1 cellular context compared by ENCODE assay signal in the genomic region with DNA sequence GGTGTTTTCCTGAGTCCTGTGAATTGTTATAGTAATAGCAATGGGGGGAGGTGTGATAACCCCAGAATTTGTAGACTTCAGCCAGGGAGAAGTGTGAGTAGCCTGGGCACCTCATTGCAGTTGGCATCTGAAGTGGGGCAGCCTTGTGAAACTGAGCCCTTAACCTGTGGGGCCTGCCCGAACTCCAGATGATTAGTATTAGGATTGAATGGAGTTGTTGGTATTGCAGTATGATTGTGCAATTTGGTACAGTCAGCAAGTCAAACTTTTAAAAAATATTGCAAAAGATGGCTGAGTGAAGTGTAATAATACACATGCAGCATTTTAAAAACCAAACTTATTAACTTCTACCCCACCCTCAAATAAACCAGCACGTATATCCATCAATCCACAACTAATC.
TF ChIP-seq lines count a peak whose summit lies in the region.

No MANE protein-coding gene starts in this region.

TF ChIP-seq in GM12878, 131 proteins besides CTCF, POLR2A, EP300 and RAD21 (continued from another document):
- TF ChIP-seq, protein P1, sequence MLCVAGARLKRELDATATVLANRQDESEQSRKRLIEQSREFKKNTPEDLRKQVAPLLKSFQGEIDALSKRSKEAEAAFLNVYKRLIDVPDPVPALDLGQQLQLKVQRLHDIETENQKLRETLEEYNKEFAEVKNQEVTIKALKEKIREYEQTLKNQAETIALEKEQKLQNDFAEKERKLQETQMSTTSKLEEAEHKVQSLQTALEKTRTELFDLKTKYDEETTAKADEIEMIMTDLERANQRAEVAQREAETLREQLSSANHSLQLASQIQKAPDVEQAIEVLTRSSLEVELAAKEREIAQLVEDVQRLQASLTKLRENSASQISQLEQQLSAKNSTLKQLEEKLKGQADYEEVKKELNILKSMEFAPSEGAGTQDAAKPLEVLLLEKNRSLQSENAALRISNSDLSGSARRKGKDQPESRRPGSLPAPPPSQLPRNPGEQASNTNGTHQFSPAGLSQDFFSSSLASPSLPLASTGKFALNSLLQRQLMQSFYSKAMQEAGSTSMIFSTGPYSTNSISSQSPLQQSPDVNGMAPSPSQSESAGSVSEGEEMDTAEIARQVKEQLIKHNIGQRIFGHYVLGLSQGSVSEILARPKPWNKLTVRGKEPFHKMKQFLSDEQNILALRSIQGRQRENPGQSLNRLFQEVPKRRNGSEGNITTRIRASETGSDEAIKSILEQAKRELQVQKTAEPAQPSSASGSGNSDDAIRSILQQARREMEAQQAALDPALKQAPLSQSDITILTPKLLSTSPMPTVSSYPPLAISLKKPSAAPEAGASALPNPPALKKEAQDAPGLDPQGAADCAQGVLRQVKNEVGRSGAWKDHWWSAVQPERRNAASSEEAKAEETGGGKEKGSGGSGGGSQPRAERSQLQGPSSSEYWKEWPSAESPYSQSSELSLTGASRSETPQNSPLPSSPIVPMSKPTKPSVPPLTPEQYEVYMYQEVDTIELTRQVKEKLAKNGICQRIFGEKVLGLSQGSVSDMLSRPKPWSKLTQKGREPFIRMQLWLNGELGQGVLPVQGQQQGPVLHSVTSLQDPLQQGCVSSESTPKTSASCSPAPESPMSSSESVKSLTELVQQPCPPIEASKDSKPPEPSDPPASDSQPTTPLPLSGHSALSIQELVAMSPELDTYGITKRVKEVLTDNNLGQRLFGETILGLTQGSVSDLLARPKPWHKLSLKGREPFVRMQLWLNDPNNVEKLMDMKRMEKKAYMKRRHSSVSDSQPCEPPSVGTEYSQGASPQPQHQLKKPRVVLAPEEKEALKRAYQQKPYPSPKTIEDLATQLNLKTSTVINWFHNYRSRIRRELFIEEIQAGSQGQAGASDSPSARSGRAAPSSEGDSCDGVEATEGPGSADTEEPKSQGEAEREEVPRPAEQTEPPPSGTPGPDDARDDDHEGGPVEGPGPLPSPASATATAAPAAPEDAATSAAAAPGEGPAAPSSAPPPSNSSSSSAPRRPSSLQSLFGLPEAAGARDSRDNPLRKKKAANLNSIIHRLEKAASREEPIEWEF (IDR thresholded peaks at IDR 0.05; ENCODE audit: insufficient replicate concordance, low read depth, low read length): no peak
- TF ChIP-seq SRF (IDR thresholded peaks at IDR 0.05; ENCODE audit: low read depth in 2 of 2, low read length in 2 of 2) (no peak), ZZZ3 (IDR thresholded peaks at IDR 0.05; ENCODE audit: control insufficient read depth, insufficient read length, low read depth) (no peak), NFIC (IDR thresholded peaks at IDR 0.05; ENCODE audit: low read depth, low read length) (no peak), ZNF274 (IDR thresholded peaks at IDR 0.05; ENCODE audit: insufficient read depth, insufficient read length) (no peak), TCF3 (IDR thresholded peaks at IDR 0.05; ENCODE audit: borderline replicate concordance, insufficient read depth, low read depth, low read length) (no peak), HCFC1 (IDR thresholded peaks at IDR 0.05; ENCODE audit: low read length) (no peak)
- TF ChIP-seq, protein P2, sequence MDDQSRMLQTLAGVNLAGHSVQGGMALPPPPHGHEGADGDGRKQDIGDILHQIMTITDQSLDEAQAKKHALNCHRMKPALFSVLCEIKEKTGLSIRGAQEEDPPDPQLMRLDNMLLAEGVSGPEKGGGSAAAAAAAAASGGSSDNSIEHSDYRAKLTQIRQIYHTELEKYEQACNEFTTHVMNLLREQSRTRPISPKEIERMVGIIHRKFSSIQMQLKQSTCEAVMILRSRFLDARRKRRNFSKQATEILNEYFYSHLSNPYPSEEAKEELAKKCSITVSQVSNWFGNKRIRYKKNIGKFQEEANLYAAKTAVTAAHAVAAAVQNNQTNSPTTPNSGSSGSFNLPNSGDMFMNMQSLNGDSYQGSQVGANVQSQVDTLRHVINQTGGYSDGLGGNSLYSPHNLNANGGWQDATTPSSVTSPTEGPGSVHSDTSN (IDR thresholded peaks at IDR 0.05; ENCODE audit: insufficient replicate concordance, low read depth, low read length): no peak
